8 cellular contexts compared by ENCODE assay signal in genomic region chr4:140150636-140150885, GRCh38. TPM values are rescaled to one million over a fixed set of nuclear protein-coding genes. Genes with fewer than 3 reads are reported as not detected.
DNase-seq lines count a peak whose midpoint lies in the region; ATAC-seq and TF ChIP-seq lines count a peak whose summit lies in the region.

No MANE protein-coding gene starts in this region.

- H3K9me3 ChIP-seq in OCI-LY1 (ENCODE audit: low read length) = no peaks in the 10 kb centered on the region
- no peaks in the 10 kb centered on the region for H3K9me3 ChIP-seq in mononuclear cell (ENCODE audit: low read depth, low read length)
- H3K9me3 ChIP-seq in upper lobe of left lung = no peaks in the 10 kb centered on the region

- H3F3A ChIP-seq in OCI-LY1 (ENCODE audit: insufficient read depth, low read length) = no peaks in the 10 kb centered on the region

- peaks cover 31% of the 10 kb centered on the region for H3K4me1 ChIP-seq in OCI-LY1 (ENCODE audit: insufficient read depth, low read length, severe bottlenecking)
- peaks cover 16% of the 10 kb centered on the region for H3K4me1 ChIP-seq in mononuclear cell (ENCODE audit: insufficient read depth, low read length)
- H3K4me1 ChIP-seq in upper lobe of left lung = peaks cover 0 to 21% (median 9%) of the 10 kb centered on the region in 4 donors

- H2AFZ ChIP-seq in OCI-LY1 (ENCODE audit: low read length) = 0 out of 2 replicates have a peak overlapping the region, but pooled peaks have one; percentile 66

- DNase-seq in GM06990 (ENCODE audit: extremely low read depth, insufficient read length) (no peak), cerebellar cortex (ENCODE audit: low spot score) (peak; percentile 72), upper lobe of left lung (peak in 1 of 2 donors; percentile 92), GM03348 (ENCODE audit: low spot score) (no peak), H4 (ENCODE audit: low spot score) (no peak), NCI-H1105 (lab: John Stamatoyannopoulos, UW) (no peak)

- H3K79me2 ChIP-seq in OCI-LY1 (ENCODE audit: insufficient read depth, low read length) = no peaks in the 10 kb centered on the region

- TF ChIP-seq CTCF in GM06990 (IDR thresholded peaks at IDR 0.05; ENCODE audit: insufficient read depth, low read length, poor library complexity, severe bottlenecking) = no peak
- TF ChIP-seq CTCF in OCI-LY1 (IDR thresholded peaks at IDR 0.05; ENCODE audit: low read length) = no peak
- TF ChIP-seq CTCF in upper lobe of left lung (IDR thresholded peaks at IDR 0.05) = peak in 1 of 6 experiments; percentile 29

- H3K4me2 ChIP-seq in OCI-LY1 (ENCODE audit: low read length) = peak overlapping the region; percentile 96

- H3K9ac ChIP-seq in OCI-LY1 (ENCODE audit: low read length) = peak overlapping the region; percentile 71

- H3K36me3 ChIP-seq in GM06990 (ENCODE audit: control insufficient read depth, insufficient read depth, low read length) (no peaks in the 10 kb centered on the region), OCI-LY1 (ENCODE audit: insufficient read depth, low read length) (no peaks in the 10 kb centered on the region), upper lobe of left lung (no peaks in the 10 kb centered on the region)

- H4K20me1 ChIP-seq in OCI-LY1 (ENCODE audit: insufficient read depth, low read length) = no peaks in the 10 kb centered on the region

- H3K27ac ChIP-seq in OCI-LY1 (ENCODE audit: low read depth, low read length, poor library complexity, severe bottlenecking) = peak overlapping the region; percentile 74
- H3K27ac ChIP-seq in upper lobe of left lung = peak overlapping the region; percentile 99

- no peak for ATAC-seq in upper lobe of left lung (ENCODE audit: low FRiP score in 2 of 2)

- peak in 2 of 4 donors; percentile 24 to 58 for TF ChIP-seq POLR2A in upper lobe of left lung (IDR thresholded peaks at IDR 0.05)

- H3K27me3 ChIP-seq in GM06990 (replicated peaks; ENCODE audit: control insufficient read depth, insufficient read depth, low read length) (peaks cover 3% of the 10 kb centered on the region), OCI-LY1 (ENCODE audit: insufficient read depth, low read length) (no peaks in the 10 kb centered on the region), mononuclear cell (ENCODE audit: insufficient read depth, low read length) (no peaks in the 10 kb centered on the region), upper lobe of left lung (no peaks in the 10 kb centered on the region)

- WGBS in upper lobe of left lung, 2 donors = 0% methylated on average over 4 to 13 of the region's 13 CpGs

- no peak for TF ChIP-seq EP300 in upper lobe of left lung (IDR thresholded peaks at IDR 0.05)

- peak overlapping the region; percentile 17; the same call in 1 of the 2 replicates for H3K4me3 ChIP-seq in GM06990 (replicated peaks; ENCODE audit: low read depth, low read length)
- H3K4me3 ChIP-seq in OCI-LY1 (ENCODE audit: low read depth, low read length, poor library complexity, severe bottlenecking) = peak overlapping the region; percentile 75
- peak overlapping the region; percentile 73 for H3K4me3 ChIP-seq in mononuclear cell (ENCODE audit: low read length)
- peak overlapping the region; percentile 63 to 88 (median 78) for H3K4me3 ChIP-seq in upper lobe of left lung

- no peaks in the 10 kb centered on the region for H3K9me2 ChIP-seq in OCI-LY1 (ENCODE audit: low read depth, low read length)

RNA-seq across cellular contexts. Expression of gene MAML3, which starts 3.4 kb away (rescaled TPM):
- total RNA-seq in mononuclear cell = 4.4 TPM
- total RNA-seq in upper lobe of left lung = 10 to 100 TPM in 5 of 6 donors, 1 to 10 TPM in 1; 9.6 to 31.4 (median 14.5) TPM
- 0.21 and 0.43 TPM in 2 replicates for total RNA-seq in H4 (2014; rRNA removed; shearing (Covaris generic))

Comparison
In these comparisons a context has a peak if more than half of its experiments do, and no peak if none do; other contexts are left out.
1. H3K4me3 ChIP-seq: peak in every context shown above with its lines; median percentile 78 in upper lobe of left lung; 75 in OCI-LY1; 73 in mononuclear cell; 17 in GM06990.